13 cellular contexts compared by ENCODE assay signal in genomic region chr7:44982535-44982923, GRCh38. TPM values are rescaled to one million over a fixed set of nuclear protein-coding genes. Genes with fewer than 3 reads are reported as not detected.
DNase-seq lines count a peak whose midpoint lies in the region; ATAC-seq, FAIRE-seq and TF ChIP-seq lines count a peak whose summit lies in the region.
"Had no signal": no experiment of that assay in that cellular context is flagged by ENCODE, and none has a peak within 500 bp of the region (broad histone marks: within the 10 kb centered on the region; RNA-seq: fewer than 3 reads in every experiment).

No MANE protein-coding gene starts in this region.

- CTCF ChIA-PET in activated CD4-positive, alpha-beta memory T cell treated with anti-CD3 and anti-CD28 coated beads for 36 hours (lab: Charles Lee): interaction anchor here (1.0 to 5.8 kb wide), 5 partner anchors 8 to 153 kb away, joined by 3 to 46 read pairs (median 5); partner anchors contain the start of gene CCM2

- H3K36me3 Mint-ChIP-seq in CD14-positive monocyte (peaks cover 46 to 50% of the 10 kb centered on the region in 2 donors), naive B cell (peaks cover 12 to 20% of the 10 kb centered on the region in 2 donors)
- peaks cover 72% of the 10 kb centered on the region for H3K36me3 Mint-ChIP-seq in activated CD4-positive, alpha-beta memory T cell treated with anti-CD3 and anti-CD28 coated beads for 36 hours

- intact Hi-C loops in CD14-positive monocyte (cut with micrococcal nuclease): loop anchor here in 1 of 2 donors (10.0 kb wide), 1 partner anchor 98 kb away; the partner anchor contains the start of gene PURB
- intact Hi-C loops in activated CD4-positive, alpha-beta memory T cell treated with anti-CD3 and anti-CD28 coated beads for 36 hours (cut with micrococcal nuclease): no loop called here

- DNase-seq in CD14-positive monocyte (ENCODE audit: low spot score) (no peak), GM12891 (ENCODE audit: insufficient read length, low spot score) (no peak), naive B cell (no peak), iPS-NIHi11 (ENCODE audit: low spot score) (no peak)
- no peak for DNase-seq in activated CD4-positive, alpha-beta memory T cell treated with anti-CD3 and anti-CD28 coated beads for 36 hours
- DNase-seq: Caco-2, glutamatergic neuron, NCI-H2227 treated with DMSO at 0.1 percent for 48 hours, nephron progenitor cell had no signal

- FAIRE-seq in GM12891 (lab: Jason Lieb, UNC): no peak

- H3K4me3 Mint-ChIP-seq in CD14-positive monocyte (no peak overlapping the region), naive B cell (peak overlapping the region in 3 of 8 donors; percentile 17 to 54 (median 24))
- H3K4me3 Mint-ChIP-seq in activated CD4-positive, alpha-beta memory T cell treated with anti-CD3 and anti-CD28 coated beads for 36 hours: peak overlapping the region; percentile 99
- H3K4me3 Mint-ChIP-seq: nephron progenitor cell had no signal

- TF ChIP-seq CTCF in CD14-positive monocyte (IDR thresholded peaks at IDR 0.05): no peak

- H3K27me3 Mint-ChIP-seq in CD14-positive monocyte (ENCODE audit: low read depth in 3 of 3): peaks cover 0 to 8% (median 0%) of the 10 kb centered on the region in 3 donors
- H3K27me3 Mint-ChIP-seq in activated CD4-positive, alpha-beta memory T cell treated with anti-CD3 and anti-CD28 coated beads for 36 hours: no peaks in the 10 kb centered on the region
- no peaks in the 10 kb centered on the region for H3K27me3 Mint-ChIP-seq in naive B cell

- H3K4me1 Mint-ChIP-seq in CD14-positive monocyte (peaks cover 69% of the 10 kb centered on the region), naive B cell (peaks cover 65 to 92% (median 83%) of the 10 kb centered on the region in 3 donors)
- peaks cover 63% of the 10 kb centered on the region for H3K4me1 Mint-ChIP-seq in activated CD4-positive, alpha-beta memory T cell treated with anti-CD3 and anti-CD28 coated beads for 36 hours (ENCODE audit: low read depth)

- peak; percentile 57; the same call in 1 of the 2 replicates for TF ChIP-seq POLR2A in GM12891 (IDR thresholded peaks at IDR 0.05; ENCODE audit: low read depth, low read length)

- POLR2A ChIA-PET in activated CD4-positive, alpha-beta memory T cell treated with anti-CD3 and anti-CD28 coated beads for 36 hours (lab: Charles Lee): interaction anchor here (0.6 to 11.0 kb wide), 7 partner anchors 10 to 343 kb away, joined by 3 to 208 read pairs (median 5); partner anchors contain the start of genes CCM2 and PURB

- H3K27ac Mint-ChIP-seq in CD14-positive monocyte: peak overlapping the region; percentile 92 to 100 (median 99)
- H3K27ac Mint-ChIP-seq in activated CD4-positive, alpha-beta memory T cell treated with anti-CD3 and anti-CD28 coated beads for 36 hours: peak overlapping the region; percentile 100
- H3K27ac Mint-ChIP-seq in naive B cell: peak overlapping the region; percentile 23 to 87 (median 44)
- H3K27ac Mint-ChIP-seq: nephron progenitor cell had no signal

- ATAC-seq in naive B cell (ENCODE audit: low read depth in 2 of 2): no peak
- ATAC-seq in GM21528 (IDR thresholded peaks at IDR 0.05; ENCODE audit: low FRiP score, unreplicated experiment): no peak
- ATAC-seq in GM19328 (IDR thresholded peaks at IDR 0.05; ENCODE audit: unreplicated experiment): no peak
- ATAC-seq in activated CD4-positive, CD25-positive, alpha-beta regulatory T cell treated with anti-CD3 and anti-CD28 coated beads, Interleukin-2, amount 50 U/mL, for 24 hours: no peak
- ATAC-seq: Panc1 had no signal

- H3K9me3 Mint-ChIP-seq in CD14-positive monocyte (no peaks in the 10 kb centered on the region), naive B cell (no peaks in the 10 kb centered on the region)
- no peaks in the 10 kb centered on the region for H3K9me3 Mint-ChIP-seq in activated CD4-positive, alpha-beta memory T cell treated with anti-CD3 and anti-CD28 coated beads for 36 hours
- H3K9me3 Mint-ChIP-seq: nephron progenitor cell had no signal

TF ChIP-seq in GM12891, 5 proteins besides CTCF, POLR2A, EP300 and RAD21:
- TF ChIP-seq PAX5 (IDR thresholded peaks at IDR 0.05; ENCODE audit: insufficient read depth, low read length, severe bottlenecking): no peak
- TF ChIP-seq SPI1 (IDR thresholded peaks at IDR 0.05; ENCODE audit: low read depth, low read length): no peak
- TF ChIP-seq POLR2AphosphoS5 (IDR thresholded peaks at IDR 0.05; ENCODE audit: low read depth, low read length): peak; percentile 64; the same call in 1 of the 2 replicates

RNA-seq across cellular contexts. Expression of gene MYO1G, which starts 3.7 kb away (rescaled TPM):
- 100 to 1,000 TPM; 119 to 135 TPM for polyA plus RNA-seq in CD14-positive monocyte
- polyA plus RNA-seq in GM12891 (2012; ENCODE audit: low read depth, missing spikeins): 203 TPM
- total RNA-seq in activated CD4-positive, alpha-beta memory T cell treated with anti-CD3 and anti-CD28 coated beads for 36 hours: 100 to 1,000 TPM; 429 to 436 TPM
- polyA plus RNA-seq in naive B cell (ENCODE audit: low read depth in 6 of 6): 100 to 1,000 TPM in 3 of 6 donors, 10 to 100 TPM in 3; 83.1 to 151 (median 99.6) TPM

RNA-seq across cellular contexts. Expression of gene CCM2, which starts 17.5 kb away (rescaled TPM):
- polyA plus RNA-seq in CD14-positive monocyte (10 to 100 TPM; 38.5 to 51.4 TPM), naive B cell (ENCODE audit: low read depth in 6 of 6) (100 to 1,000 TPM in 2 of 6 donors, 10 to 100 TPM in 4; 69.3 to 136 (median 77.3) TPM)
- 64.9 TPM for polyA plus RNA-seq in GM12891 (2012; ENCODE audit: low read depth, missing spikeins)
- 10 to 100 TPM; 85.2 to 89.6 TPM for total RNA-seq in activated CD4-positive, alpha-beta memory T cell treated with anti-CD3 and anti-CD28 coated beads for 36 hours

Comparison
In these comparisons a context has a peak if more than half of its experiments do, and no peak if none do; other contexts are left out.
1. H3K27ac Mint-ChIP-seq: peak in every context shown above with its lines; median percentile 100 in activated CD4-positive, alpha-beta memory T cell treated with anti-CD3 and anti-CD28 coated beads for 36 hours; 99 in CD14-positive monocyte; 44 in naive B cell.